In the genomic region with DNA sequence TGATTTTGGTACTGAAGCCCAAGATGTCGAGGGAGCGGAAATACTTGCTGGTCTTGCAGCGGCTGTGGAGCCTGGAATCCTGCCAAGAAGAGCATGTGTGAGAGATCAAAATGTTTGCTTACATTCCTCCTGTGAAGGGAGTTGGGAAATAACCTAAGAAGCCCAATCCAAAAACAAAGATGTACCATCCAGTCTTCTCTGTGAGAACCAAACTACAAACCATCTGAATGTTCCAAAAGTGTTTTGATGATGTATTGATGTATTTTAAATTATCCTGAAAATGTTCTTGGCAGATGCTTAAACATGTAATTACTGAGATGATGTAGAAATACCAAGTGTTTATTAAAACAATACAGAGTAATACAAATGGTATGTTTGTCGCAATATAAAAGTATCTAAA, we compare ENCODE assay signal across 8 cellular contexts. TPM values are rescaled to one million over a fixed set of nuclear protein-coding genes. Genes with fewer than 3 reads are reported as not detected.
DNase-seq lines count a peak whose midpoint lies in the region; ATAC-seq and TF ChIP-seq lines count a peak whose summit lies in the region.

No MANE protein-coding gene starts in this region.

- no peaks in the 10 kb centered on the region for H4K20me1 ChIP-seq in fibroblast of lung (ENCODE audit: control insufficient read depth, extremely low read depth, insufficient read depth, low read length)

- peak overlapping the region; percentile 62 for H3K27ac ChIP-seq in fibroblast of lung (ENCODE audit: insufficient read depth, low read length)

- CTCF ChIA-PET in BJ (lab: Yijun Ruan, JAX): interaction anchor here (1.2 to 1.5 kb wide), 2 partner anchors 23 to 104 kb away, joined by 3 read pairs; no protein-coding TSS in a partner anchor

- no peaks in the 10 kb centered on the region for H3K36me3 ChIP-seq in BJ (ENCODE audit: control insufficient read depth, insufficient read depth, low read length)
- H3K36me3 ChIP-seq in fibroblast of lung (ENCODE audit: control insufficient read depth, insufficient read depth, low read length): no peaks in the 10 kb centered on the region

- H3K9ac ChIP-seq in fibroblast of lung (ENCODE audit: insufficient read depth, low read length): no peak overlapping the region

- no peaks in the 10 kb centered on the region for H3K27me3 ChIP-seq in BJ (ENCODE audit: control insufficient read depth, insufficient read depth, low read length)
- no peaks in the 10 kb centered on the region for H3K27me3 ChIP-seq in fibroblast of lung (ENCODE audit: control insufficient read depth, insufficient read depth, low read length)

- peak overlapping the region; percentile 83 for H3K4me2 ChIP-seq in fibroblast of lung (ENCODE audit: extremely low read depth, insufficient read depth, low read length)

- DNase-seq in BJ (ENCODE audit: low read depth) (peak; percentile 90), NCI-H510A treated with DMSO at 0.1 percent for 48 hours (lab: John Stamatoyannopoulos, UW) (peak; percentile 26), fibroblast of lung (ENCODE audit: low read depth in 2 of 2) (peak; percentile 80 to 100), non-pigmented ciliary epithelial cell (ENCODE audit: low read depth) (peak; percentile 85), activated T-cell treated with anti-CD3 and anti-CD28 coated beads for 4 hours (no peak), HK-2 (ENCODE audit: unreplicated experiment) (no peak)

- TF ChIP-seq CTCF in BJ (IDR thresholded peaks at IDR 0.05; ENCODE audit: insufficient read depth, low read depth, low read length) (no peak), fibroblast of lung (conservative IDR thresholded peaks at IDR 0.05 in 1 of 2, IDR thresholded peaks at IDR 0.05 in 1 of 2; ENCODE audit: low read depth in 1 of 2, low read length in 2 of 2) (no peak)

- H3K4me1 ChIP-seq in fibroblast of lung (ENCODE audit: control insufficient read depth, extremely low read depth, insufficient read depth, low read length): peaks cover 5% of the 10 kb centered on the region

- H3K9me3 ChIP-seq in fibroblast of lung (ENCODE audit: control insufficient read depth, insufficient read depth, low read depth, low read length): no peaks in the 10 kb centered on the region

- no peak overlapping the region for H2AFZ ChIP-seq in fibroblast of lung (ENCODE audit: low read length)

- no peak overlapping the region for H3K4me3 ChIP-seq in BJ (ENCODE audit: low read depth, low read length)
- H3K4me3 ChIP-seq in fibroblast of lung (replicated peaks in 1 of 4; ENCODE audit: control extremely low read depth in 1 of 4, insufficient read depth in 1 of 4, low read depth in 3 of 4, low read length in 4 of 4): no peak overlapping the region

- ATAC-seq in GM21447 (IDR thresholded peaks at IDR 0.05; ENCODE audit: unreplicated experiment): no peak
- no peak for ATAC-seq in GM21390 (IDR thresholded peaks at IDR 0.05; ENCODE audit: unreplicated experiment)

- H3K79me2 ChIP-seq in fibroblast of lung (ENCODE audit: control insufficient read depth, insufficient read depth, low read length): no peaks in the 10 kb centered on the region

- POLR2A ChIA-PET in BJ (lab: Charles Lee): no interaction called here

RNA-seq across cellular contexts. Expression of a gene that starts 10.1 kb away (rescaled TPM):
- polyA plus RNA-seq in BJ (2011; rRNA removed) (not detected in 2 replicates), fibroblast of lung (0.06 TPM in 1 of 2 replicates, not detected in the other)
- polyA minus RNA-seq in BJ (2011; rRNA and poly(A)+ RNA removed): not detected in 2 replicates
- total RNA-seq in fibroblast of lung: 0.17 TPM in 1 of 2 replicates, not detected in the other
- 0.20 TPM in 1 of 2 replicates, not detected in the other for polyA plus RNA-seq in fibroblast of lung (2012)
- polyA minus RNA-seq in fibroblast of lung (ENCODE audit: low replicate concordance): not detected in 2 replicates

RNA-seq across cellular contexts. Expression of a gene that starts 20.3 kb away (rescaled TPM):
- polyA plus RNA-seq in BJ (2011; rRNA removed) (0.04 TPM in 2 replicates), fibroblast of lung (106 and 188 TPM in 2 replicates)
- 0.43 TPM in 1 of 2 replicates, not detected in the other for polyA minus RNA-seq in BJ (2011; rRNA and poly(A)+ RNA removed)
- total RNA-seq in fibroblast of lung: 364 and 844 TPM in 2 replicates
- 71.7 and 139 TPM in 2 replicates for polyA plus RNA-seq in fibroblast of lung (2012)
- 58.8 and 89.4 TPM in 2 replicates for polyA minus RNA-seq in fibroblast of lung (ENCODE audit: low replicate concordance)

RNA-seq across cellular contexts. Expression of a gene that starts 51.6 kb away (rescaled TPM):
- polyA plus RNA-seq in BJ (2011; rRNA removed) (0.13 and 0.28 TPM in 2 replicates), fibroblast of lung (0.35 and 1.2 TPM in 2 replicates)
- polyA minus RNA-seq in BJ (2011; rRNA and poly(A)+ RNA removed): 0.15 TPM in 1 of 2 replicates, not detected in the other
- 0.77 and 0.83 TPM in 2 replicates for total RNA-seq in fibroblast of lung
- 0.30 and 0.99 TPM in 2 replicates for polyA plus RNA-seq in fibroblast of lung (2012)
- polyA minus RNA-seq in fibroblast of lung (ENCODE audit: low replicate concordance): 3.6 TPM in 1 of 2 replicates, not detected in the other

Comparison
In these comparisons a context has a peak if more than half of its experiments do, and no peak if none do; other contexts are left out.
1. DNase-seq: peak in BJ (single experiment), NCI-H510A treated with DMSO at 0.1 percent for 48 hours (single experiment), fibroblast of lung (2 of 2) and non-pigmented ciliary epithelial cell (single experiment); none in activated T-cell treated with anti-CD3 and anti-CD28 coated beads for 4 hours (single experiment) and HK-2 (single experiment).
2. RNA of a gene that starts 20.3 kb away (polyA plus RNA-seq): 71.7 to 188 TPM in fibroblast of lung; 0.04 TPM in BJ; every median in the first group is over 10 times any median in the second.